In genomic region chr2:55232863-55233657, GRCh38 we compare ENCODE assay signal across 8 cellular contexts. TPM values are rescaled to one million over a fixed set of nuclear protein-coding genes. Genes with fewer than 3 reads are reported as not detected.
DNase-seq lines count a peak whose midpoint lies in the region; ATAC-seq and TF ChIP-seq lines count a peak whose summit lies in the region.

No MANE protein-coding gene starts in this region.

- in situ Hi-C loops in KBM-7 (cut with MboI; ENCODE audit: low pct_unique_long_range_greater_than_20kb, low sequenced_read_pairs) = no loop called here

- DNase-seq in BJ (ENCODE audit: low read depth) = no peak
- peak; percentile 27 for DNase-seq in GM20000 (ENCODE audit: low spot score)
- DNase-seq in KBM-7 = peak; percentile 40
- peak; percentile 68 for DNase-seq in activated CD8-positive, alpha-beta memory T cell treated with anti-CD3 and anti-CD28 coated beads, Interleukin-2, amount 10 ng/mL, durations not matched to agents 7 days and 5 days
- no peak for DNase-seq in epithelial cell of proximal tubule (ENCODE audit: low read depth)
- peak in 8 of 9 donors; percentile 30 to 63 (median 38) for DNase-seq in naive thymus-derived CD4-positive, alpha-beta T cell
- DNase-seq in GF-D8 (lab: John Stamatoyannopoulos, UW) = no peak

- no peak for TF ChIP-seq CTCF in BJ (IDR thresholded peaks at IDR 0.05; ENCODE audit: insufficient read depth, low read depth, low read length)
- TF ChIP-seq CTCF in GM20000 (IDR thresholded peaks at IDR 0.05; ENCODE audit: extremely low read depth, missing control alignments) = no peak
- TF ChIP-seq CTCF in epithelial cell of proximal tubule (conservative IDR thresholded peaks at IDR 0.05; ENCODE audit: low read depth, low read length) = no peak

- intact Hi-C loops in naive thymus-derived CD4-positive, alpha-beta T cell (cut with micrococcal nuclease) = loop anchor here (1.0 to 5.0 kb wide), 20 partner anchors 10 to 1466 kb away; partner anchors contain the start of genes CCDC88A (in 2 of the 2), CFAP36 (in 2 of the 2), CHAC2 (in 2 of the 2) and EML6 (in 2 of the 2)

- POLR2A ChIA-PET in BJ (lab: Charles Lee) = no interaction called here
- POLR2A ChIA-PET in naive thymus-derived CD4-positive, alpha-beta T cell (lab: Charles Lee) = interaction anchor here (0.7 to 1.4 kb wide), 19 partner anchors 10 to 385 kb away, joined by 3 to 79 read pairs (median 5); partner anchors contain the start of genes CFAP36, MTIF2, PPP4R3B and RTN4

- peaks cover 41% of the 10 kb centered on the region for H3K36me3 Mint-ChIP-seq in activated CD8-positive, alpha-beta memory T cell treated with anti-CD3 and anti-CD28 coated beads, Interleukin-2, amount 10 ng/mL, durations not matched to agents 7 days and 5 days
- H3K36me3 Mint-ChIP-seq in naive thymus-derived CD4-positive, alpha-beta T cell = peaks cover 12 to 37% (median 22%) of the 10 kb centered on the region in 5 donors

- no peaks in the 10 kb centered on the region for H3K27me3 ChIP-seq in BJ (ENCODE audit: control insufficient read depth, insufficient read depth, low read length)
- H3K27me3 ChIP-seq in naive thymus-derived CD4-positive, alpha-beta T cell (ENCODE audit: control insufficient read depth in 2 of 2, insufficient read depth in 2 of 2, low read length in 2 of 2) = no peaks in the 10 kb centered on the region
- H3K27me3 ChIP-seq in thymus (ENCODE audit: control insufficient read depth, insufficient read depth) = no peaks in the 10 kb centered on the region

- peaks cover 23 to 24% of the 10 kb centered on the region in 2 donors for H3K4me1 ChIP-seq in naive thymus-derived CD4-positive, alpha-beta T cell (ENCODE audit: control insufficient read depth in 2 of 2, insufficient read depth in 2 of 2, low read length in 2 of 2)
- H3K4me1 ChIP-seq in thymus (ENCODE audit: control insufficient read depth, insufficient read depth, low read length) = peaks cover 16% of the 10 kb centered on the region

- H3K4me3 ChIP-seq in BJ (ENCODE audit: low read depth, low read length) (peak overlapping the region; percentile 83), epithelial cell of proximal tubule (ENCODE audit: low read depth, low read length) (peak overlapping the region; percentile 98), thymus (ENCODE audit: low read length) (peak overlapping the region; percentile 64)
- H3K4me3 ChIP-seq in naive thymus-derived CD4-positive, alpha-beta T cell (ENCODE audit: low read length) = peak overlapping the region; percentile 75

- peak overlapping the region; percentile 97 for H3K27ac Mint-ChIP-seq in activated CD8-positive, alpha-beta memory T cell treated with anti-CD3 and anti-CD28 coated beads, Interleukin-2, amount 10 ng/mL, durations not matched to agents 7 days and 5 days
- peak overlapping the region; percentile 96 to 99 (median 99) for H3K27ac Mint-ChIP-seq in naive thymus-derived CD4-positive, alpha-beta T cell

- no peaks in the 10 kb centered on the region for H3K9me3 ChIP-seq in naive thymus-derived CD4-positive, alpha-beta T cell (ENCODE audit: control insufficient read depth in 2 of 3, low read length in 3 of 3)
- no peaks in the 10 kb centered on the region for H3K9me3 ChIP-seq in thymus (ENCODE audit: control insufficient read depth)

- CTCF ChIA-PET in BJ (lab: Yijun Ruan, JAX) = interaction anchor here (0.6 to 0.7 kb wide), 2 partner anchors 10 to 12 kb away, joined by 6 read pairs; no protein-coding TSS in a partner anchor
- CTCF ChIA-PET in activated CD8-positive, alpha-beta memory T cell treated with anti-CD3 and anti-CD28 coated beads, Interleukin-2, amount 10 ng/mL, durations not matched to agents 7 days and 5 days (lab: Charles Lee) = interaction anchor here (0.8 to 1.3 kb wide), 4 partner anchors 9 to 199 kb away, joined by 3 to 6 read pairs (median 3); no protein-coding TSS in a partner anchor
- CTCF ChIA-PET in naive thymus-derived CD4-positive, alpha-beta T cell (lab: Charles Lee) = interaction anchor here (1.0 kb wide), 1 partner anchor 10 kb away, joined by 3 read pairs; no protein-coding TSS in a partner anchor

- H3K9me3 Mint-ChIP-seq in activated CD8-positive, alpha-beta memory T cell treated with anti-CD3 and anti-CD28 coated beads, Interleukin-2, amount 10 ng/mL, durations not matched to agents 7 days and 5 days (ENCODE audit: low read depth) = no peaks in the 10 kb centered on the region
- peaks cover 0 to 4% (median 0%) of the 10 kb centered on the region in 11 donors for H3K9me3 Mint-ChIP-seq in naive thymus-derived CD4-positive, alpha-beta T cell

- H3K36me3 ChIP-seq in BJ (ENCODE audit: control insufficient read depth, insufficient read depth, low read length) (peaks cover 4% of the 10 kb centered on the region; the same call in 1 of the 2 replicates), thymus (ENCODE audit: control insufficient read depth, insufficient read depth) (peaks cover 24% of the 10 kb centered on the region)
- peaks cover 0 to 36% (median 24%) of the 10 kb centered on the region in 3 experiments for H3K36me3 ChIP-seq in naive thymus-derived CD4-positive, alpha-beta T cell (ENCODE audit: control insufficient read depth in 2 of 3, insufficient read depth in 3 of 3, low read length in 3 of 3)

- ATAC-seq in activated CD8-positive, alpha-beta memory T cell treated with anti-CD3 and anti-CD28 coated beads, Interleukin-2, amount 10 ng/mL, durations not matched to agents 7 days and 5 days = peak; percentile 37
- ATAC-seq in naive thymus-derived CD4-positive, alpha-beta T cell = peak; percentile 55

- 7% methylated on average over 33 of the region's 33 CpGs for WGBS in thymus

- H3K4me3 Mint-ChIP-seq in activated CD8-positive, alpha-beta memory T cell treated with anti-CD3 and anti-CD28 coated beads, Interleukin-2, amount 10 ng/mL, durations not matched to agents 7 days and 5 days = peak overlapping the region; percentile 95
- peak overlapping the region; percentile 96 to 100 (median 100) for H3K4me3 Mint-ChIP-seq in naive thymus-derived CD4-positive, alpha-beta T cell

- peak overlapping the region; percentile 99 for H3K27ac ChIP-seq in naive thymus-derived CD4-positive, alpha-beta T cell (ENCODE audit: low read depth, low read length)
- H3K27ac ChIP-seq in thymus (ENCODE audit: low read depth) = peak overlapping the region; percentile 91

- H3K27me3 Mint-ChIP-seq in activated CD8-positive, alpha-beta memory T cell treated with anti-CD3 and anti-CD28 coated beads, Interleukin-2, amount 10 ng/mL, durations not matched to agents 7 days and 5 days = no peaks in the 10 kb centered on the region
- no peaks in the 10 kb centered on the region for H3K27me3 Mint-ChIP-seq in naive thymus-derived CD4-positive, alpha-beta T cell

- peaks cover 60% of the 10 kb centered on the region for H3K4me1 Mint-ChIP-seq in activated CD8-positive, alpha-beta memory T cell treated with anti-CD3 and anti-CD28 coated beads, Interleukin-2, amount 10 ng/mL, durations not matched to agents 7 days and 5 days
- peaks cover 33 to 77% (median 57%) of the 10 kb centered on the region in 7 donors for H3K4me1 Mint-ChIP-seq in naive thymus-derived CD4-positive, alpha-beta T cell

RNA-seq across cellular contexts. Expression of gene RPS27A, which starts 0.6 kb away (rescaled TPM):
- polyA plus RNA-seq in BJ (2011; rRNA removed) = 769 and 1,763 TPM in 2 replicates
- polyA minus RNA-seq in BJ (2011; rRNA and poly(A)+ RNA removed) = 102 and 122 TPM in 2 replicates
- 100 to 1,000 TPM; 733 to 818 TPM for total RNA-seq in activated CD8-positive, alpha-beta memory T cell treated with anti-CD3 and anti-CD28 coated beads, Interleukin-2, amount 10 ng/mL, durations not matched to agents 7 days and 5 days
- 2,460 and 3,784 TPM in 2 replicates for total RNA-seq in epithelial cell of proximal tubule
- total RNA-seq in naive thymus-derived CD4-positive, alpha-beta T cell = 1,000 to 10,000 TPM in 4 of 5 experiments, 100 to 1,000 TPM in 1; 948 to 2,409 (median 2,155) TPM
- polyA plus RNA-seq in naive thymus-derived CD4-positive, alpha-beta T cell = 1,000 to 10,000 TPM; 3,065 to 4,603 TPM
- polyA plus RNA-seq in thymus = 3,745 TPM

RNA-seq across cellular contexts. Expression of gene CLHC1, which starts 1.0 kb away (rescaled TPM):
- 3.8 and 8.4 TPM in 2 replicates for polyA plus RNA-seq in BJ (2011; rRNA removed)
- polyA minus RNA-seq in BJ (2011; rRNA and poly(A)+ RNA removed) = 7.6 and 9.8 TPM in 2 replicates
- 10 to 100 TPM; 11.5 to 15.1 TPM for total RNA-seq in activated CD8-positive, alpha-beta memory T cell treated with anti-CD3 and anti-CD28 coated beads, Interleukin-2, amount 10 ng/mL, durations not matched to agents 7 days and 5 days
- 3.8 and 8.6 TPM in 2 replicates for total RNA-seq in epithelial cell of proximal tubule
- total RNA-seq in naive thymus-derived CD4-positive, alpha-beta T cell = 10 to 100 TPM in 3 of 5 experiments, 1 to 10 TPM in 2; 5.3 to 19.5 (median 15.1) TPM
- 1 to 10 TPM; 1.0 to 3.2 TPM for polyA plus RNA-seq in naive thymus-derived CD4-positive, alpha-beta T cell
- polyA plus RNA-seq in thymus = 20.1 TPM

RNA-seq across cellular contexts. Expression of gene MTIF2, which starts 36.0 kb away (rescaled TPM):
- polyA plus RNA-seq in BJ (2011; rRNA removed) = 11.1 and 20.3 TPM in 2 replicates
- 15.3 and 15.5 TPM in 2 replicates for polyA minus RNA-seq in BJ (2011; rRNA and poly(A)+ RNA removed)
- total RNA-seq in activated CD8-positive, alpha-beta memory T cell treated with anti-CD3 and anti-CD28 coated beads, Interleukin-2, amount 10 ng/mL, durations not matched to agents 7 days and 5 days = 10 to 100 TPM; 27.7 to 33.5 TPM
- 22.7 and 27.8 TPM in 2 replicates for total RNA-seq in epithelial cell of proximal tubule
- total RNA-seq in naive thymus-derived CD4-positive, alpha-beta T cell = 10 to 100 TPM; 23.0 to 35.5 (median 28.0) TPM
- polyA plus RNA-seq in naive thymus-derived CD4-positive, alpha-beta T cell = 10 to 100 TPM; 13.1 to 17.8 TPM
- 29.2 TPM for polyA plus RNA-seq in thymus

Comparison
In these comparisons a context has a peak if more than half of its experiments do, and no peak if none do; other contexts are left out.
1. DNase-seq: peak in GM20000 (single experiment), KBM-7 (single experiment), activated CD8-positive, alpha-beta memory T cell treated with anti-CD3 and anti-CD28 coated beads, Interleukin-2, amount 10 ng/mL, durations not matched to agents 7 days and 5 days (single experiment) and naive thymus-derived CD4-positive, alpha-beta T cell (8 of 9); none in BJ (single experiment), epithelial cell of proximal tubule (single experiment) and GF-D8 (single experiment).
2. Peak in every context shown above with its lines, with median percentiles within 50 percentile points of each other: H3K4me3 ChIP-seq.